In the genomic region with DNA sequence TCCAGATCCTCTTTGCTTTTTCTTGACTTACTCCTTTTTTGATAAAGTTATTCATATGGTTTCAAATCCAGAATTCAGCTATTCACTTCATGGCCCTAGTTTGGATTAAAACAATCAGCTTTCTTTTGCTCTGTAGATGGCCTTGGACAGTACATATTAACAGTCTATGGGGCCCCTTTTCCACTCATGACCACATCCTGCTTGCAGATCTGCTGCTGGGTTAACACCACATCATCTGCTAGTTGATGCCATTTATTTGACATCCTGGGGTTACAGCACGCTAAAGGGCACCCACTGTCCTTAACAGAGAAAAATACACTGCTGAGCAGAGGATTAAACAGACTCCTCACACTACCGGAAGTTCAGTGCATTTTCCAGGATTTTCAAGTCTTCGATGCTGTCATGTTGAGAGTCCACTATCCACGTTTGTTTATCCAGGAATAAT, we compare ENCODE assay signal across 8 cellular contexts. TPM values are rescaled to one million over a fixed set of nuclear protein-coding genes. Genes with fewer than 3 reads are reported as not detected.
A peak's percentile ranks its signal among the peaks of the same experiment; 100 is the strongest.
DNase-seq lines count a peak whose midpoint lies in the region; ATAC-seq and TF ChIP-seq lines count a peak whose summit lies in the region.

No MANE protein-coding gene starts in this region.

- peaks cover 64% of the 10 kb centered on the region for H3K4me1 Mint-ChIP-seq in activated B cell treated with CpG ODN at 0.5 μM for 24 hours
- peaks cover 72% of the 10 kb centered on the region for H3K4me1 Mint-ChIP-seq in endothelial cell (ENCODE audit: unreplicated experiment)

- H3K36me3 Mint-ChIP-seq in activated B cell treated with CpG ODN at 0.5 μM for 24 hours (ENCODE audit: low read depth) = peaks cover 25% of the 10 kb centered on the region
- peaks cover 21% of the 10 kb centered on the region for H3K36me3 Mint-ChIP-seq in endothelial cell (ENCODE audit: low read depth, unreplicated experiment)

- H3K27ac Mint-ChIP-seq in activated B cell treated with CpG ODN at 0.5 μM for 24 hours (peak overlapping the region; percentile 93), endothelial cell (ENCODE audit: unreplicated experiment) (no peak overlapping the region)

- H3K9me3 ChIP-seq in heart right ventricle = no peaks in the 10 kb centered on the region

- intact Hi-C loops in heart right ventricle (cut with DNase I) (loop anchor here in 1 of 10 donors (10.0 kb wide), 1 partner anchor 1044 kb away; no protein-coding TSS in a partner anchor), cardiac septum (cut with DNase I) (loop anchor here (5.0 kb wide), 3 partner anchors 44 to 914 kb away; no protein-coding TSS in a partner anchor), activated B cell treated with CpG ODN at 0.5 μM for 24 hours (cut with micrococcal nuclease) (loop anchor here (2.0 to 10.0 kb wide), 4 partner anchors 614 to 894 kb away; a partner anchor contains a TSS)

- DNase-seq in heart right ventricle = no peak
- DNase-seq in cardiac septum (ENCODE audit: low spot score) = no peak
- DNase-seq in activated B cell treated with CpG ODN at 0.5 μM for 24 hours = no peak
- no peak for DNase-seq in endothelial cell (ENCODE audit: low spot score)
- peak; percentile 38 to 42 for DNase-seq in stimulated activated CD4-positive, alpha-beta T cell treated with anti-CD3 and anti-CD28 coated beads, Interleukin-2, amount 100 ng/mL, for 48 hours
- no peak for DNase-seq in kidney glomerular epithelial cell (lab: John Stamatoyannopoulos, UW)
- no peak for DNase-seq in NCI-H1417 treated with DMSO at 0.1 percent for 48 hours (lab: John Stamatoyannopoulos, UW)

- H3K4me1 ChIP-seq in heart right ventricle = peaks cover under 1 to 69% (median 31%) of the 10 kb centered on the region in 9 donors

- 45 to 52% methylated on average over 4 of the region's 4 CpGs for WGBS in heart right ventricle, 2 donors

- peak overlapping the region in 3 of 10 donors; percentile 61 to 66 (median 64) for H3K4me3 ChIP-seq in heart right ventricle

- H3K27me3 ChIP-seq in heart right ventricle = no peaks in the 10 kb centered on the region

- TF ChIP-seq CTCF in heart right ventricle (IDR thresholded peaks at IDR 0.05) = no peak
- TF ChIP-seq CTCF in activated B cell treated with CpG ODN at 0.5 μM for 24 hours (IDR thresholded peaks at IDR 0.05) = no peak
- no peak for TF ChIP-seq CTCF in endothelial cell (IDR thresholded peaks at IDR 0.05; ENCODE audit: unreplicated experiment)

- H3K27me3 Mint-ChIP-seq in activated B cell treated with CpG ODN at 0.5 μM for 24 hours (no peaks in the 10 kb centered on the region), endothelial cell (ENCODE audit: unreplicated experiment) (peaks cover 4% of the 10 kb centered on the region)

- peaks cover 0 to 6% (median 0%) of the 10 kb centered on the region in 9 donors for H3K36me3 ChIP-seq in heart right ventricle

- peak overlapping the region in 9 of 10 donors; percentile 69 to 96 (median 89) for H3K27ac ChIP-seq in heart right ventricle

- CTCF ChIA-PET in activated B cell treated with CpG ODN at 0.5 μM for 24 hours (lab: Charles Lee) = interaction anchor here (0.7 to 2.3 kb wide), 4 partner anchors 10 to 81 kb away, joined by 3 to 12 read pairs (median 5); no protein-coding TSS in a partner anchor

- H3K9me3 Mint-ChIP-seq in activated B cell treated with CpG ODN at 0.5 μM for 24 hours (no peaks in the 10 kb centered on the region), endothelial cell (ENCODE audit: unreplicated experiment) (peaks cover 1% of the 10 kb centered on the region)

- H3K4me3 Mint-ChIP-seq in activated B cell treated with CpG ODN at 0.5 μM for 24 hours (peak overlapping the region; percentile 91), endothelial cell (ENCODE audit: unreplicated experiment) (peak overlapping the region; percentile 62)

- POLR2A ChIA-PET in activated B cell treated with CpG ODN at 0.5 μM for 24 hours (lab: Charles Lee) = interaction anchor here (0.5 to 4.4 kb wide), 9 partner anchors 11 to 761 kb away, joined by 3 to 75 read pairs (median 6); a partner anchor contains a TSS

- peak in 3 of 8 donors; percentile 9 to 17 (median 13) for ATAC-seq in heart right ventricle
- ATAC-seq in HG03159 (IDR thresholded peaks at IDR 0.05; ENCODE audit: unreplicated experiment) = peak; percentile 72
- peak; percentile 66 for ATAC-seq in activated B cell treated with CpG ODN at 0.5 μM for 24 hours (ENCODE audit: low read depth)

RNA-seq across cellular contexts. Expression of a gene that starts 0.9 kb away (rescaled TPM):
- total RNA-seq in heart right ventricle (10 to 100 TPM; 16.1 to 73.8 (median 21.4) TPM), cardiac septum (31.1 TPM), activated B cell treated with CpG ODN at 0.5 μM for 24 hours (145 and 160 TPM in 2 replicates), endothelial cell (ENCODE audit: unreplicated experiment) (258 TPM)
- 10 to 100 TPM; 33.8 to 54.4 TPM for polyA plus RNA-seq in heart right ventricle

Comparison
In these comparisons a context has a peak if more than half of its experiments do, and no peak if none do; other contexts are left out.
1. DNase-seq: peak in stimulated activated CD4-positive, alpha-beta T cell treated with anti-CD3 and anti-CD28 coated beads, Interleukin-2, amount 100 ng/mL, for 48 hours (2 of 2); none in heart right ventricle (0 of 2), cardiac septum (single experiment), activated B cell treated with CpG ODN at 0.5 μM for 24 hours (single experiment), endothelial cell (single experiment), kidney glomerular epithelial cell (single experiment) and NCI-H1417 treated with DMSO at 0.1 percent for 48 hours (single experiment).